8 cellular contexts compared by ENCODE assay signal in genomic region chr10:28939352-28940157, GRCh38.
DNase-seq lines count a peak whose midpoint lies in the region; ATAC-seq and TF ChIP-seq lines count a peak whose summit lies in the region.

No MANE protein-coding gene starts in this region.

- no peaks in the 10 kb centered on the region for H3K4me1 ChIP-seq in foreskin keratinocyte
- H3K4me1 ChIP-seq in prostate gland (replicated peaks), result no peaks in the 10 kb centered on the region

- peak overlapping the region in 1 of 7 donors; percentile 3 for H3K27ac Mint-ChIP-seq in CD14-positive monocyte

- WGBS in prostate gland, result 25% methylated on average over 26 of the region's 26 CpGs

- TF ChIP-seq CTCF in HFF-Myc (IDR thresholded peaks at IDR 0.05; ENCODE audit: low read depth, low read length, missing control alignments) (peak; percentile 14), foreskin keratinocyte (conservative IDR thresholded peaks at IDR 0.05) (peak; percentile 39), prostate gland (IDR thresholded peaks at IDR 0.05) (no peak), CD14-positive monocyte (IDR thresholded peaks at IDR 0.05) (no peak)

- ATAC-seq in foreskin keratinocyte, result peak; percentile 67
- no peak for ATAC-seq in HG03039 (IDR thresholded peaks at IDR 0.05; ENCODE audit: unreplicated experiment)
- ATAC-seq in GM18519 (IDR thresholded peaks at IDR 0.05; ENCODE audit: low FRiP score, unreplicated experiment), result no peak

- H3K36me3 Mint-ChIP-seq in CD14-positive monocyte, result no peaks in the 10 kb centered on the region

- intact Hi-C loops in prostate gland (cut with DNase I), result no loop called here
- intact Hi-C loops in CD14-positive monocyte (cut with micrococcal nuclease), result no loop called here

- peaks cover 0 to 12% (median 0%) of the 10 kb centered on the region in 7 donors for H3K9me3 Mint-ChIP-seq in CD14-positive monocyte

- H3K27me3 Mint-ChIP-seq in CD14-positive monocyte (ENCODE audit: low read depth in 3 of 3), result peaks cover 0 to 10% (median 6%) of the 10 kb centered on the region in 3 donors

- no peak for TF ChIP-seq POLR2A in prostate gland (IDR thresholded peaks at IDR 0.05)

- H3K4me3 ChIP-seq in HFF-Myc (replicated peaks; ENCODE audit: low read depth, low read length), result no peak overlapping the region
- no peak overlapping the region for H3K4me3 ChIP-seq in prostate gland

- H3K9me3 ChIP-seq in prostate gland, result no peaks in the 10 kb centered on the region

- no peak overlapping the region for H3K4me3 Mint-ChIP-seq in CD14-positive monocyte

- H3K4me1 Mint-ChIP-seq in CD14-positive monocyte, result no peaks in the 10 kb centered on the region

- no peaks in the 10 kb centered on the region for H3K36me3 ChIP-seq in prostate gland

- H3K27me3 ChIP-seq in foreskin keratinocyte (peaks cover 16% of the 10 kb centered on the region), prostate gland (replicated peaks; ENCODE audit: insufficient read depth) (no peaks in the 10 kb centered on the region)

- DNase-seq in HFF-Myc (ENCODE audit: extremely low read depth, low read depth), result no peak
- peak; percentile 69 for DNase-seq in NCI-H82 (lab: John Stamatoyannopoulos, UW)
- no peak for DNase-seq in foreskin keratinocyte
- peak; percentile 40 for DNase-seq in prostate gland (ENCODE audit: low spot score)
- no peak for DNase-seq in activated CD4-positive, alpha-beta T cell treated with anti-CD3 and anti-CD28 coated beads for 48 hours
- DNase-seq in CD14-positive monocyte (ENCODE audit: low spot score), result no peak

- H3K27ac ChIP-seq in foreskin keratinocyte, result no peak overlapping the region
- H3K27ac ChIP-seq in prostate gland, result no peak overlapping the region

Comparison
In these comparisons a context has a peak if more than half of its experiments do, and no peak if none do; other contexts are left out.
1. DNase-seq: peak in NCI-H82 (single experiment) and prostate gland (single experiment); none in HFF-Myc (single experiment), foreskin keratinocyte (0 of 2), activated CD4-positive, alpha-beta T cell treated with anti-CD3 and anti-CD28 coated beads for 48 hours (single experiment) and CD14-positive monocyte (single experiment).
2. CTCF ChIP-seq: peak in HFF-Myc (single experiment) and foreskin keratinocyte (single experiment); none in prostate gland (0 of 4) and CD14-positive monocyte (single experiment).